8 cellular contexts compared by ENCODE assay signal in genomic region chr3:81339040-81339845, GRCh38.
DNase-seq lines count a peak whose midpoint lies in the region; ATAC-seq, FAIRE-seq and TF ChIP-seq lines count a peak whose summit lies in the region.

No MANE protein-coding gene starts in this region.

- H3K27me3 ChIP-seq in H7 (ENCODE audit: control insufficient read depth, insufficient read depth, low read length), result no peaks in the 10 kb centered on the region
- no peaks in the 10 kb centered on the region for H3K27me3 ChIP-seq in H1 (replicated peaks in 1 of 4; ENCODE audit: control insufficient read depth in 3 of 4, extremely low read depth in 1 of 4, insufficient read depth in 3 of 4, low read length in 3 of 4)
- no peaks in the 10 kb centered on the region for H3K27me3 ChIP-seq in gastrocnemius medialis

- H3K9me3 Mint-ChIP-seq in type B pancreatic cell, result no peaks in the 10 kb centered on the region

- TF ChIP-seq EP300 in H1 (IDR thresholded peaks at IDR 0.05; ENCODE audit: borderline replicate concordance in 1 of 2, low read depth in 2 of 2, low read length in 2 of 2), result no peak

- no peak overlapping the region for H2BK20ac ChIP-seq in H1 (ENCODE audit: low read length)

- no peaks in the 10 kb centered on the region for H3K27me3 Mint-ChIP-seq in type B pancreatic cell

- H3K79me1 ChIP-seq in H1 (ENCODE audit: low read depth, low read length), result no peaks in the 10 kb centered on the region

- DNase-seq in H7 (peak; percentile 31), Kasumi-1 (lab: John Stamatoyannopoulos, UW) (peak; percentile 18 to 67), H1 (ENCODE audit: low read depth in 1 of 2, low spot score in 2 of 2) (no peak), type B pancreatic cell (ENCODE audit: extremely low spot score, unreplicated experiment) (no peak), NCI-H446 (lab: John Stamatoyannopoulos, UW) (no peak), midbrain (lab: John Stamatoyannopoulos, UW) (no peak), gastrocnemius medialis (no peak)

- H2BK120ac ChIP-seq in H1 (replicated peaks; ENCODE audit: low read depth, low read length), result no peak overlapping the region

- H3K36me3 ChIP-seq in H7 (replicated peaks; ENCODE audit: control insufficient read depth, insufficient read depth, low read length) (no peaks in the 10 kb centered on the region), H1 (ENCODE audit: control insufficient read depth in 2 of 4, insufficient read depth in 4 of 4, low read length in 3 of 4) (no peaks in the 10 kb centered on the region), gastrocnemius medialis (no peaks in the 10 kb centered on the region)

- in situ Hi-C loops in gastrocnemius medialis (cut with MboI; ENCODE audit: low sequenced_read_pairs in 4 of 4), result no loop called here

- peak overlapping the region; percentile 29 for H3K4me3 Mint-ChIP-seq in type B pancreatic cell

- H2BK15ac ChIP-seq in H1 (ENCODE audit: low read length), result no peak overlapping the region

- no peak overlapping the region for H3K56ac ChIP-seq in H1 (replicated peaks; ENCODE audit: insufficient read length, low read depth, low read length)

- H4K20me1 ChIP-seq in H1 (replicated peaks in 1 of 2; ENCODE audit: control insufficient read depth in 1 of 2, insufficient read depth in 2 of 2, low read length in 2 of 2), result no peaks in the 10 kb centered on the region

- H3K27ac ChIP-seq in H1 (ENCODE audit: low read depth, low read length) (no peak overlapping the region), gastrocnemius medialis (no peak overlapping the region)

- TF ChIP-seq POLR2A in H1 (IDR thresholded peaks at IDR 0.05; ENCODE audit: control extremely low read depth in 1 of 2, low read depth in 2 of 2, low read length in 2 of 2) (no peak), gastrocnemius medialis (IDR thresholded peaks at IDR 0.05) (no peak)

- no peak overlapping the region for H3K14ac ChIP-seq in H1 (ENCODE audit: insufficient read length)

- 96% methylated on average over 1 of the region's 1 CpG; no CpG with 5 or more reads in 1 of the 2 experiments for WGBS in H1 (ENCODE audit: extremely low coverage in 1 of 2, insufficient coverage in 1 of 2, insufficient read length in 1 of 2, insufficient replicate concordance in 2 of 2, low coverage in 1 of 2, low lambda C conversion rate in 2 of 2, missing lambda C conversion rate in 1 of 2), 2 experiments

- FAIRE-seq in H1 (lab: Jason Lieb, UNC), result no peak

- intact Hi-C loops in gastrocnemius medialis (cut with DNase I; ENCODE audit: low total_unique reads), result no loop called here

- H2BK5ac ChIP-seq in H1 (ENCODE audit: low read depth, low read length), result no peak overlapping the region

- H3K79me2 ChIP-seq in H1 (ENCODE audit: control insufficient read depth in 1 of 2, insufficient read depth in 2 of 2, low read length in 2 of 2), result no peaks in the 10 kb centered on the region

- CTCF ChIA-PET in H1 (lab: Charles Lee; ENCODE audit: partially characterized antibody), result interaction anchor here (0.7 to 3.5 kb wide), 21 partner anchors 8 to 682 kb away, joined by 3 to 33 read pairs (median 4); no protein-coding TSS in a partner anchor

- TF ChIP-seq RAD21 in H1 (IDR thresholded peaks at IDR 0.05 in 1 of 2, conservative IDR thresholded peaks at IDR 0.05 in 1 of 2; ENCODE audit: low read depth in 2 of 2, low read length in 2 of 2), result peak; percentile 46 to 55

- no peak overlapping the region for H3K9ac ChIP-seq in H1 (replicated peaks in 1 of 4; ENCODE audit: extremely low read depth in 1 of 4, low read depth in 3 of 4, low read length in 3 of 4)

- H3K4me3 ChIP-seq in H7 (ENCODE audit: insufficient read depth, low read depth, low read length) (no peak overlapping the region), H1 (ENCODE audit: extremely low read depth in 1 of 4, insufficient read depth in 2 of 4, low read depth in 3 of 4, low read length in 4 of 4) (no peak overlapping the region), gastrocnemius medialis (no peak overlapping the region)

- no peaks in the 10 kb centered on the region for H3K36me3 Mint-ChIP-seq in type B pancreatic cell

- H2AK5ac ChIP-seq in H1 (ENCODE audit: low read depth, low read length), result no peak overlapping the region

- no peak overlapping the region for H2AFZ ChIP-seq in H1 (ENCODE audit: low read length)

- no peak overlapping the region for H3K23ac ChIP-seq in H1 (ENCODE audit: insufficient read length)

- H3K4ac ChIP-seq in H1 (replicated peaks; ENCODE audit: insufficient read length, low read depth, low read length), result no peak overlapping the region

- H3K4me1 Mint-ChIP-seq in type B pancreatic cell (ENCODE audit: unreplicated experiment), result no peaks in the 10 kb centered on the region

- peak; percentile 88 for ATAC-seq in GM18499 (IDR thresholded peaks at IDR 0.05; ENCODE audit: insufficient read depth, unreplicated experiment)
- no peak for ATAC-seq in gastrocnemius medialis

- no peak overlapping the region for H4K8ac ChIP-seq in H1 (ENCODE audit: extremely low read depth, insufficient read depth, low read length)

- no peaks in the 10 kb centered on the region for H3K9me3 ChIP-seq in H1 (ENCODE audit: insufficient read depth in 2 of 2, low read depth in 1 of 2, low read length in 1 of 2)
- no peaks in the 10 kb centered on the region for H3K9me3 ChIP-seq in gastrocnemius medialis

- no peak overlapping the region for H4K91ac ChIP-seq in H1 (replicated peaks; ENCODE audit: insufficient read length, low read length)

- H3K4me1 ChIP-seq in H1 (replicated peaks in 1 of 4; ENCODE audit: control insufficient read depth in 3 of 4, insufficient read depth in 4 of 4, low read length in 3 of 4) (no peaks in the 10 kb centered on the region), gastrocnemius medialis (peaks cover 0 to 2% of the 10 kb centered on the region in 2 donors)

- POLR2A ChIA-PET in H1 (lab: Charles Lee; ENCODE audit: partially characterized antibody), result no interaction called here

- no peak overlapping the region for H4K5ac ChIP-seq in H1 (ENCODE audit: insufficient read length, low read depth, low read length)

- no peak overlapping the region for H2BK12ac ChIP-seq in H1 (ENCODE audit: low read depth, low read length)

- TF ChIP-seq CTCF in H1 (IDR thresholded peaks at IDR 0.05; ENCODE audit: control extremely low read depth in 1 of 3, insufficient read depth in 1 of 3, low read depth in 1 of 3, low read length in 3 of 3), result peak in 2 of 3 experiments; percentile 29 to 44; a peak in 2 of 4 replicates
- TF ChIP-seq CTCF in type B pancreatic cell (conservative IDR thresholded peaks at IDR 0.05), result peak; percentile 72
- peak in 1 of 5 experiments; percentile 24 for TF ChIP-seq CTCF in gastrocnemius medialis (IDR thresholded peaks at IDR 0.05 in 4 of 5, conservative IDR thresholded peaks at IDR 0.05 in 1 of 5)

- H3K23me2 ChIP-seq in H1 (ENCODE audit: low read depth, low read length), result no peaks in the 10 kb centered on the region

- H3K4me2 ChIP-seq in H1 (ENCODE audit: insufficient read depth in 1 of 2, low read depth in 2 of 2, low read length in 2 of 2), result no peak overlapping the region

- H3K27ac Mint-ChIP-seq in type B pancreatic cell, result peak overlapping the region; percentile 70

- H3K18ac ChIP-seq in H1 (ENCODE audit: extremely low read depth, low read length), result no peak overlapping the region

TF ChIP-seq in H1, 55 proteins besides CTCF, POLR2A, EP300 and RAD21:
- TF ChIP-seq ZNF274 (IDR thresholded peaks at IDR 0.05; ENCODE audit: borderline replicate concordance, extremely low read depth, low read length), result no peak
- no peak for TF ChIP-seq GTF2F1 (IDR thresholded peaks at IDR 0.05; ENCODE audit: borderline replicate concordance, low read depth, low read length)
- no peak for TF ChIP-seq FOSL1 (IDR thresholded peaks at IDR 0.05; ENCODE audit: insufficient read depth, low read depth, low read length)
- no peak for TF ChIP-seq CBX8 (IDR thresholded peaks at IDR 0.05; ENCODE audit: borderline replicate concordance, low read depth, low read length)
- no peak for TF ChIP-seq SP2 (IDR thresholded peaks at IDR 0.05; ENCODE audit: low read length)
- no peak for TF ChIP-seq YY1 (IDR thresholded peaks at IDR 0.05; ENCODE audit: low read depth, low read length)
- TF ChIP-seq GABPA (IDR thresholded peaks at IDR 0.05; ENCODE audit: borderline replicate concordance, insufficient read depth, low read length), result no peak
- TF ChIP-seq KDM5A (IDR thresholded peaks at IDR 0.05; ENCODE audit: low read length), result no peak
- TF ChIP-seq POLR2AphosphoS5 (IDR thresholded peaks at IDR 0.05; ENCODE audit: low read depth, low read length), result no peak

Comparison
In these comparisons a context has a peak if more than half of its experiments do, and no peak if none do; other contexts are left out.
1. DNase-seq: peak in H7 (single experiment) and Kasumi-1 (2 of 2); none in H1 (0 of 2), type B pancreatic cell (single experiment), NCI-H446 (0 of 2), midbrain (single experiment) and gastrocnemius medialis (0 of 2).